ENCODE assay signal across 8 cellular contexts in genomic region chr5:139439013-139439903, GRCh38. TPM values are rescaled to one million over a fixed set of nuclear protein-coding genes. Genes with fewer than 3 reads are reported as not detected.
DNase-seq lines count a peak whose midpoint lies in the region; ATAC-seq, FAIRE-seq and TF ChIP-seq lines count a peak whose summit lies in the region.

TSS of gene DNAJC18 (minus strand) at chr5:139439525. CDS start at chr5:139439445, 80 bp downstream.

- peaks cover 10% of the 10 kb centered on the region for H3F3A ChIP-seq in smooth muscle cell (ENCODE audit: low read depth)

- POLR2A ChIA-PET in AG04449 (lab: Yijun Ruan, JAX), result interaction anchor here (0.7 to 1.8 kb wide), 5 partner anchors 16 to 50 kb away, joined by 3 to 11 read pairs (median 5); partner anchors contain the start of gene STING1
- POLR2A ChIA-PET in WTC11 (lab: Charles Lee), result interaction anchor here (0.6 to 1.4 kb wide), 13 partner anchors 9 to 122 kb away, joined by 3 to 7 read pairs (median 3); partner anchors contain the start of gene SPATA24

- ATAC-seq in GM18909 (IDR thresholded peaks at IDR 0.05; ENCODE audit: poor library complexity, unreplicated experiment) (peak; percentile 90), HG03139 (IDR thresholded peaks at IDR 0.05; ENCODE audit: unreplicated experiment) (peak; percentile 92), WTC11 (peak; percentile 93)

- H3K27ac Mint-ChIP-seq in WTC11, result peak within 1 kb of the TSS; percentile 99

- no peaks in the 10 kb centered on the region for H3K9me3 ChIP-seq in smooth muscle cell (replicated peaks; ENCODE audit: low read depth)

- H3K4me2 ChIP-seq in smooth muscle cell, result peak within 1 kb of the TSS; percentile 97

- H3K36me3 Mint-ChIP-seq in WTC11, result peaks cover 6% of the 10 kb centered on the region; the same call in 1 of the 2 replicates

- H3K27me3 Mint-ChIP-seq in WTC11 (ENCODE audit: low read depth), result peaks cover 4% of the 10 kb centered on the region; the same call in 1 of the 2 replicates

- H3K27me3 ChIP-seq in bronchial epithelial cell (ENCODE audit: control insufficient read depth, insufficient read depth, low read length) (no peaks in the 10 kb centered on the region), smooth muscle cell (ENCODE audit: low read depth) (no peaks in the 10 kb centered on the region)

- no peaks in the 10 kb centered on the region for H3K79me2 ChIP-seq in smooth muscle cell (ENCODE audit: low read depth)

- H3K9me3 Mint-ChIP-seq in WTC11, result no peaks in the 10 kb centered on the region

- H3K27ac ChIP-seq in smooth muscle cell (ENCODE audit: low read depth), result peak within 1 kb of the TSS; percentile 94

- peak within 1 kb of the TSS; percentile 95 for H3K4me3 Mint-ChIP-seq in WTC11

- H2AFZ ChIP-seq in smooth muscle cell (ENCODE audit: low read depth), result peak within 1 kb of the TSS; percentile 98

- peak within 1 kb of the TSS; percentile 91 for H3K4me3 ChIP-seq in AG04449 (ENCODE audit: low read depth, low read length)
- peak within 1 kb of the TSS; percentile 97 for H3K4me3 ChIP-seq in bronchial epithelial cell (ENCODE audit: low read depth, low read length)
- peak within 1 kb of the TSS; percentile 97 for H3K4me3 ChIP-seq in smooth muscle cell

- WGBS in smooth muscle cell (ENCODE audit: low lambda C conversion rate), result 7% methylated on average over 43 of the region's 49 CpGs

- no peak for FAIRE-seq in bronchial epithelial cell (lab: Jason Lieb, UNC)

- TF ChIP-seq CTCF in AG04449 (IDR thresholded peaks at IDR 0.05; ENCODE audit: insufficient read depth, low read length, missing control alignments), result no peak
- no peak for TF ChIP-seq CTCF in WTC11 (IDR thresholded peaks at IDR 0.05)
- no peak for TF ChIP-seq CTCF in bronchial epithelial cell (IDR thresholded peaks at IDR 0.05; ENCODE audit: insufficient read depth, low read length, severe bottlenecking)
- no peak for TF ChIP-seq CTCF in smooth muscle cell (IDR thresholded peaks at IDR 0.05; ENCODE audit: borderline replicate concordance, insufficient read depth, poor library complexity, severe bottlenecking)

- H4K20me1 ChIP-seq in smooth muscle cell (ENCODE audit: low read depth), result no peaks in the 10 kb centered on the region

- H3K9ac ChIP-seq in smooth muscle cell (ENCODE audit: low read depth), result peak within 1 kb of the TSS; percentile 99

- peaks cover 5% of the 10 kb centered on the region for H3K4me1 ChIP-seq in smooth muscle cell (ENCODE audit: low read depth)

- H3K4me1 Mint-ChIP-seq in WTC11, result peaks cover 31% of the 10 kb centered on the region

- no peaks in the 10 kb centered on the region for H3K36me3 ChIP-seq in bronchial epithelial cell (ENCODE audit: control insufficient read depth, insufficient read depth, low read length)
- H3K36me3 ChIP-seq in smooth muscle cell (ENCODE audit: low read depth), result no peaks in the 10 kb centered on the region

- DNase-seq in AG04449 (ENCODE audit: low read depth, low spot score) (no peak), NCI-H226 (peak; percentile 77), WTC11 (ENCODE audit: low spot score) (peak; percentile 97), bronchial epithelial cell (ENCODE audit: low read depth) (peak; percentile 71), iPS-NIHi11 (ENCODE audit: low spot score) (peak; percentile 100), smooth muscle cell (lab: John Stamatoyannopoulos, UW; ENCODE audit: unreplicated experiment) (peak; percentile 61)

- CTCF ChIA-PET in AG04449 (lab: Yijun Ruan, JAX) (interaction anchor here (0.9 to 8.4 kb wide), 4 partner anchors 12 to 75 kb away, joined by 3 to 87 read pairs (median 30); partner anchors contain the start of gene STING1), WTC11 (lab: Charles Lee) (interaction anchor here (0.6 to 3.5 kb wide), 17 partner anchors 17 to 349 kb away, joined by 3 to 25 read pairs (median 6); partner anchors contain the start of genes ECSCR, PAIP2 and UBE2D2)

TF ChIP-seq in WTC11, 78 proteins besides CTCF, POLR2A, EP300 and RAD21 (continues in another document):
- TF ChIP-seq SMAD3 (CRISPR knock-in tag; IDR thresholded peaks at IDR 0.05; ENCODE audit: borderline replicate concordance) (0 out of 2 replicates have a peak, but pooled peaks have one; percentile 65), ZNF138 (CRISPR knock-in tag; conservative IDR thresholded peaks at IDR 0.05) (peak; percentile 31; the same call in 1 of the 2 replicates), KAT7 (CRISPR knock-in tag; IDR thresholded peaks at IDR 0.05; ENCODE audit: borderline replicate concordance) (no peak), USF2 (CRISPR knock-in tag; IDR thresholded peaks at IDR 0.05) (peak; percentile 63), TEAD4 (CRISPR knock-in tag; IDR thresholded peaks at IDR 0.05) (no peak), CREB1 (CRISPR knock-in tag; IDR thresholded peaks at IDR 0.05) (no peak), NR3C1 (CRISPR knock-in tag; conservative IDR thresholded peaks at IDR 0.05; ENCODE audit: low read depth) (peak; percentile 72; the same call in 1 of the 2 replicates), TEAD1 (CRISPR knock-in tag; IDR thresholded peaks at IDR 0.05) (peak; percentile 58; the same call in 1 of the 2 replicates), FOXP1 (CRISPR knock-in tag; IDR thresholded peaks at IDR 0.05; ENCODE audit: borderline replicate concordance) (no peak), HMGXB4 (CRISPR knock-in tag; IDR thresholded peaks at IDR 0.05) (peak; percentile 85), ZNF232 (CRISPR knock-in tag; IDR thresholded peaks at IDR 0.05) (0 out of 2 replicates have a peak, but pooled peaks have one; percentile 32), ETV6 (CRISPR knock-in tag; IDR thresholded peaks at IDR 0.05) (no peak), GABPB1 (CRISPR knock-in tag; IDR thresholded peaks at IDR 0.05) (0 out of 2 replicates have a peak, but pooled peaks have one; percentile 57), SP1 (CRISPR knock-in tag; conservative IDR thresholded peaks at IDR 0.05) (peak; percentile 69), HMGA2 (CRISPR knock-in tag; IDR thresholded peaks at IDR 0.05) (no peak)
- TF ChIP-seq, protein P1, sequence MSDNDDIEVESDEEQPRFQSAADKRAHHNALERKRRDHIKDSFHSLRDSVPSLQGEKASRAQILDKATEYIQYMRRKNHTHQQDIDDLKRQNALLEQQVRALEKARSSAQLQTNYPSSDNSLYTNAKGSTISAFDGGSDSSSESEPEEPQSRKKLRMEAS (CRISPR knock-in tag; IDR thresholded peaks at IDR 0.05), result peak; percentile 84
- TF ChIP-seq, protein P2, sequence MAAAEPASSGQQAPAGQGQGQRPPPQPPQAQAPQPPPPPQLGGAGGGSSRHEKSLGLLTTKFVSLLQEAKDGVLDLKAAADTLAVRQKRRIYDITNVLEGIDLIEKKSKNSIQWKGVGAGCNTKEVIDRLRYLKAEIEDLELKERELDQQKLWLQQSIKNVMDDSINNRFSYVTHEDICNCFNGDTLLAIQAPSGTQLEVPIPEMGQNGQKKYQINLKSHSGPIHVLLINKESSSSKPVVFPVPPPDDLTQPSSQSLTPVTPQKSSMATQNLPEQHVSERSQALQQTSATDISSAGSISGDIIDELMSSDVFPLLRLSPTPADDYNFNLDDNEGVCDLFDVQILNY (CRISPR knock-in tag; IDR thresholded peaks at IDR 0.05), result peak; percentile 53; the same call in 1 of the 2 replicates
- TF ChIP-seq, protein P3, sequence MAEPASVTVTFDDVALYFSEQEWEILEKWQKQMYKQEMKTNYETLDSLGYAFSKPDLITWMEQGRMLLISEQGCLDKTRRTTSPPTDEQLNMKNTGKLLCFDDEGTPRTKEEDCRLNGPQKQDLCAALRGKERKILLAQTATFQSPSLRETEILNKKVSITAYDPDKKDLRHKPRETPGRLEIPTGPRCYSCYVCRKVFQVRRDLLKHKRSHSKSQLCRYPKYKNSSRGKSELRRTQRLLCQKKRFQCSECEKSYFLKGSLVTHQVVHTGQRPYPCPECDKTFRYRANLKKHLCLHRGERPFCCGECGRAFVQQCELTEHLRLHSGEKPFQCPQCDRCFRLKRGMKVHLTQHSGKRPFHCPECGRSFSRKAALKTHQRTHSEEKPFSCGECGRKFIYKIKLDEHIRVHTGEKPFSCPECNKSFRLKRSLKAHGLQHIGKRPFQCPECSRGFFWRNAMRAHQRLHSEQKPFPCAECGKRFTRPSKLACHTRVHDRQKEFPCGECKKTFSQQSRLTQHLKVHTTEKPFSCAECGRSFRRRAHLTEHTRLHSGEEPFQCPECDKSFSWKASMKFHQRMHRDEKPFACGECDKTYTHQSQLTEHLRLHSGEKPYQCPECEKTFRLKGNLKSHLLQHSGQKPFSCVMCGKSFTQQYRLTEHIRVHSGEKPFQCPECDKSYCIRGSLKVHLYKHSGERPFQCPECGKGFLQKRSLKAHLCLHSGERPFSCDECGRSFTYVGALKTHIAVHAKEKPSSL (CRISPR knock-in tag; conservative IDR thresholded peaks at IDR 0.05), result no peak

RNA-seq across cellular contexts. Expression of gene DNAJC18, which starts in this region (rescaled TPM):
- total RNA-seq in WTC11 (2021) (23.7 to 29.1 TPM (median 28.9 TPM) in 3 replicates), bronchial epithelial cell (1.2 and 1.6 TPM in 2 replicates), smooth muscle cell (6.3 and 16.9 TPM in 2 replicates)
- 9.6 and 15.4 TPM in 2 replicates for polyA plus RNA-seq in smooth muscle cell
